In the genomic region with DNA sequence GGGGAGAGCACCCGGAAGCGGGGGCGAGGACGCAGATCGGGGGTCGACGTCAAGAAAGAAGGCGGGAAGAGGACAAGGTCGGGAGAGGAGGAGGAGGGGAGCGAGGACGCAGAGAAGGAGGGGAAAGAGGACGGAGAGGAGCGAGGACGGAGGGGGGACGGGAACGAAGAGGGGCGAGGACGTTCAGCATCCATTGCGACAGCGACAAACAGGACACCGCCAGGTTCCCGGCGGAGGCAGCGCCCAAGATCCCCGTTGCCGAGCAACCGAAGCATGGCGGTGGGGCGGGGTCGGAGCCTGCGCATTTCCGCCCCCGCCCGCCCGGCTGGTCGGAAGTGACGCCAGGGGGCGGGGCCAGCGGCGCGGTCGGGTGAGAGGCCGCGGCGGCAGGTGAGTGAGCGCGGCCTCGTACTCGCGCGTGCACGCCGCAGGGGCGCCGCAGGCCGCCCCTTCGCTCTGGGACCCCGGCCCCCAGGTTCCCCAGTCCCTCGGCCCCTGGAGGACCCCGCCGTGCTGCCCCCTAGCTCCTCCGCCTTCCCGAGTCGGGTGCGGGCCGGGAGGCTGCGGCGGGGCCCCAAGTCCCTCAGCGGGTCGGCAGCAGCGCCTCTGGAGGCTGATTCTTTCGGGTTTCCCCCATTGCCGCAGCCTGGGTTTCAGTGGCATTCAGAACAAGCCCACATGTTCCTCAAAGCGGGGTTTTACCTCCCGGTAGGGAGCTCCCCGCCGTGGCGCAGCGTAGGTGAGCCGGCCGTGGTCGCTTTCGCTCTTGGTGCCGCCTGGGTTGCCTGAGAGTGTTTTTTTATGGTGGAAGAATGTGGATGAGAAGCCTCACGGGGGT, we compare ENCODE assay signal across 1 cellular context.
TF ChIP-seq lines count a peak whose summit lies in the region.

A gene with protein sequence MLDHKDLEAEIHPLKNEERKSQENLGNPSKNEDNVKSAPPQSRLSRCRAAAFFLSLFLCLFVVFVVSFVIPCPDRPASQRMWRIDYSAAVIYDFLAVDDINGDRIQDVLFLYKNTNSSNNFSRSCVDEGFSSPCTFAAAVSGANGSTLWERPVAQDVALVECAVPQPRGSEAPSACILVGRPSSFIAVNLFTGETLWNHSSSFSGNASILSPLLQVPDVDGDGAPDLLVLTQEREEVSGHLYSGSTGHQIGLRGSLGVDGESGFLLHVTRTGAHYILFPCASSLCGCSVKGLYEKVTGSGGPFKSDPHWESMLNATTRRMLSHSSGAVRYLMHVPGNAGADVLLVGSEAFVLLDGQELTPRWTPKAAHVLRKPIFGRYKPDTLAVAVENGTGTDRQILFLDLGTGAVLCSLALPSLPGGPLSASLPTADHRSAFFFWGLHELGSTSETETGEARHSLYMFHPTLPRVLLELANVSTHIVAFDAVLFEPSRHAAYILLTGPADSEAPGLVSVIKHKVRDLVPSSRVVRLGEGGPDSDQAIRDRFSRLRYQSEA (plus strand): TSS at position 354 of the 838 bp plus-strand sequence. CDS start 19,593 bp downstream, outside the sequence.

TF ChIP-seq in K562, 482 proteins besides CTCF, POLR2A, EP300 and RAD21 (continued from another document and continues in another):
- TF ChIP-seq, protein P1, sequence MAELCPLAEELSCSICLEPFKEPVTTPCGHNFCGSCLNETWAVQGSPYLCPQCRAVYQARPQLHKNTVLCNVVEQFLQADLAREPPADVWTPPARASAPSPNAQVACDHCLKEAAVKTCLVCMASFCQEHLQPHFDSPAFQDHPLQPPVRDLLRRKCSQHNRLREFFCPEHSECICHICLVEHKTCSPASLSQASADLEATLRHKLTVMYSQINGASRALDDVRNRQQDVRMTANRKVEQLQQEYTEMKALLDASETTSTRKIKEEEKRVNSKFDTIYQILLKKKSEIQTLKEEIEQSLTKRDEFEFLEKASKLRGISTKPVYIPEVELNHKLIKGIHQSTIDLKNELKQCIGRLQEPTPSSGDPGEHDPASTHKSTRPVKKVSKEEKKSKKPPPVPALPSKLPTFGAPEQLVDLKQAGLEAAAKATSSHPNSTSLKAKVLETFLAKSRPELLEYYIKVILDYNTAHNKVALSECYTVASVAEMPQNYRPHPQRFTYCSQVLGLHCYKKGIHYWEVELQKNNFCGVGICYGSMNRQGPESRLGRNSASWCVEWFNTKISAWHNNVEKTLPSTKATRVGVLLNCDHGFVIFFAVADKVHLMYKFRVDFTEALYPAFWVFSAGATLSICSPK (IDR thresholded peaks at IDR 0.05; ENCODE audit: borderline replicate concordance) = no peak
- peak; percentile 93 for TF ChIP-seq EP400 (IDR thresholded peaks at IDR 0.05)
- TF ChIP-seq, protein P2, sequence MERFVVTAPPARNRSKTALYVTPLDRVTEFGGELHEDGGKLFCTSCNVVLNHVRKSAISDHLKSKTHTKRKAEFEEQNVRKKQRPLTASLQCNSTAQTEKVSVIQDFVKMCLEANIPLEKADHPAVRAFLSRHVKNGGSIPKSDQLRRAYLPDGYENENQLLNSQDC (CRISPR knock-in tag; IDR thresholded peaks at IDR 0.05) = no peak
- no peak for TF ChIP-seq ZNF696 (CRISPR knock-in tag; conservative IDR thresholded peaks at IDR 0.05)
- TF ChIP-seq TBL1XR1 (IDR thresholded peaks at IDR 0.05; ENCODE audit: low read length in 2 of 2) = no peak
- no peak for TF ChIP-seq MYNN (IDR thresholded peaks at IDR 0.05)
- no peak for TF ChIP-seq MYNN (CRISPR knock-in tag; IDR thresholded peaks at IDR 0.05)
- TF ChIP-seq, protein P3, sequence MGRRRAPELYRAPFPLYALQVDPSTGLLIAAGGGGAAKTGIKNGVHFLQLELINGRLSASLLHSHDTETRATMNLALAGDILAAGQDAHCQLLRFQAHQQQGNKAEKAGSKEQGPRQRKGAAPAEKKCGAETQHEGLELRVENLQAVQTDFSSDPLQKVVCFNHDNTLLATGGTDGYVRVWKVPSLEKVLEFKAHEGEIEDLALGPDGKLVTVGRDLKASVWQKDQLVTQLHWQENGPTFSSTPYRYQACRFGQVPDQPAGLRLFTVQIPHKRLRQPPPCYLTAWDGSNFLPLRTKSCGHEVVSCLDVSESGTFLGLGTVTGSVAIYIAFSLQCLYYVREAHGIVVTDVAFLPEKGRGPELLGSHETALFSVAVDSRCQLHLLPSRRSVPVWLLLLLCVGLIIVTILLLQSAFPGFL (CRISPR knock-in tag; IDR thresholded peaks at IDR 0.05) = no peak
- TF ChIP-seq, protein P4, sequence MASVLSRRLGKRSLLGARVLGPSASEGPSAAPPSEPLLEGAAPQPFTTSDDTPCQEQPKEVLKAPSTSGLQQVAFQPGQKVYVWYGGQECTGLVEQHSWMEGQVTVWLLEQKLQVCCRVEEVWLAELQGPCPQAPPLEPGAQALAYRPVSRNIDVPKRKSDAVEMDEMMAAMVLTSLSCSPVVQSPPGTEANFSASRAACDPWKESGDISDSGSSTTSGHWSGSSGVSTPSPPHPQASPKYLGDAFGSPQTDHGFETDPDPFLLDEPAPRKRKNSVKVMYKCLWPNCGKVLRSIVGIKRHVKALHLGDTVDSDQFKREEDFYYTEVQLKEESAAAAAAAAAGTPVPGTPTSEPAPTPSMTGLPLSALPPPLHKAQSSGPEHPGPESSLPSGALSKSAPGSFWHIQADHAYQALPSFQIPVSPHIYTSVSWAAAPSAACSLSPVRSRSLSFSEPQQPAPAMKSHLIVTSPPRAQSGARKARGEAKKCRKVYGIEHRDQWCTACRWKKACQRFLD (CRISPR knock-in tag; IDR thresholded peaks at IDR 0.05) = 0 out of 2 replicates have a peak, but pooled peaks have one; percentile 45
- no peak for TF ChIP-seq CBX2 (IDR thresholded peaks at IDR 0.05; ENCODE audit: insufficient read depth, low read length, poor library complexity, severe bottlenecking)
- no peak for TF ChIP-seq SP1 (CRISPR knock-in tag; IDR thresholded peaks at IDR 0.05)
- TF ChIP-seq, protein P5, sequence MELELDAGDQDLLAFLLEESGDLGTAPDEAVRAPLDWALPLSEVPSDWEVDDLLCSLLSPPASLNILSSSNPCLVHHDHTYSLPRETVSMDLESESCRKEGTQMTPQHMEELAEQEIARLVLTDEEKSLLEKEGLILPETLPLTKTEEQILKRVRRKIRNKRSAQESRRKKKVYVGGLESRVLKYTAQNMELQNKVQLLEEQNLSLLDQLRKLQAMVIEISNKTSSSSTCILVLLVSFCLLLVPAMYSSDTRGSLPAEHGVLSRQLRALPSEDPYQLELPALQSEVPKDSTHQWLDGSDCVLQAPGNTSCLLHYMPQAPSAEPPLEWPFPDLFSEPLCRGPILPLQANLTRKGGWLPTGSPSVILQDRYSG (tag; conservative IDR thresholded peaks at IDR 0.05; ENCODE audit: low read depth) = no peak
- TF ChIP-seq MCM3 (IDR thresholded peaks at IDR 0.05) = no peak
- peak; percentile 96 for TF ChIP-seq ZFX (CRISPR knock-in tag; IDR thresholded peaks at IDR 0.05)
- TF ChIP-seq CBX8 (IDR thresholded peaks at IDR 0.05; ENCODE audit: borderline replicate concordance, extremely low read depth, low read depth, low read length, poor library complexity, severe bottlenecking) = no peak
- no peak; the same call in 1 of the 2 replicates for TF ChIP-seq MBD2 (IDR thresholded peaks at IDR 0.05; ENCODE audit: borderline replicate concordance, low read depth)
- no peak for TF ChIP-seq DMBX1 (CRISPR knock-in tag; IDR thresholded peaks at IDR 0.05; ENCODE audit: borderline replicate concordance)
- 0 out of 2 replicates have a peak, but pooled peaks have one; percentile 19 for TF ChIP-seq ZNF143 (CRISPR knock-in tag; IDR thresholded peaks at IDR 0.05)
- TF ChIP-seq ETV1 (tag; conservative IDR thresholded peaks at IDR 0.05; ENCODE audit: low read depth) = peak; percentile 57
- peak; percentile 42; the same call in 1 of the 2 replicates for TF ChIP-seq TRIM28 (IDR thresholded peaks at IDR 0.05)
- TF ChIP-seq, protein P6, sequence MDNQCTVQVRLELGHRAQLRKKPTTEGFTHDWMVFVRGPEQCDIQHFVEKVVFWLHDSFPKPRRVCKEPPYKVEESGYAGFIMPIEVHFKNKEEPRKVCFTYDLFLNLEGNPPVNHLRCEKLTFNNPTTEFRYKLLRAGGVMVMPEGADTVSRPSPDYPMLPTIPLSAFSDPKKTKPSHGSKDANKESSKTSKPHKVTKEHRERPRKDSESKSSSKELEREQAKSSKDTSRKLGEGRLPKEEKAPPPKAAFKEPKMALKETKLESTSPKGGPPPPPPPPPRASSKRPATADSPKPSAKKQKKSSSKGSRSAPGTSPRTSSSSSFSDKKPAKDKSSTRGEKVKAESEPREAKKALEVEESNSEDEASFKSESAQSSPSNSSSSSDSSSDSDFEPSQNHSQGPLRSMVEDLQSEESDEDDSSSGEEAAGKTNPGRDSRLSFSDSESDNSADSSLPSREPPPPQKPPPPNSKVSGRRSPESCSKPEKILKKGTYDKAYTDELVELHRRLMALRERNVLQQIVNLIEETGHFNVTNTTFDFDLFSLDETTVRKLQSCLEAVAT (IDR thresholded peaks at IDR 0.05) = peak; percentile 52 to 64
- TF ChIP-seq, protein P7, sequence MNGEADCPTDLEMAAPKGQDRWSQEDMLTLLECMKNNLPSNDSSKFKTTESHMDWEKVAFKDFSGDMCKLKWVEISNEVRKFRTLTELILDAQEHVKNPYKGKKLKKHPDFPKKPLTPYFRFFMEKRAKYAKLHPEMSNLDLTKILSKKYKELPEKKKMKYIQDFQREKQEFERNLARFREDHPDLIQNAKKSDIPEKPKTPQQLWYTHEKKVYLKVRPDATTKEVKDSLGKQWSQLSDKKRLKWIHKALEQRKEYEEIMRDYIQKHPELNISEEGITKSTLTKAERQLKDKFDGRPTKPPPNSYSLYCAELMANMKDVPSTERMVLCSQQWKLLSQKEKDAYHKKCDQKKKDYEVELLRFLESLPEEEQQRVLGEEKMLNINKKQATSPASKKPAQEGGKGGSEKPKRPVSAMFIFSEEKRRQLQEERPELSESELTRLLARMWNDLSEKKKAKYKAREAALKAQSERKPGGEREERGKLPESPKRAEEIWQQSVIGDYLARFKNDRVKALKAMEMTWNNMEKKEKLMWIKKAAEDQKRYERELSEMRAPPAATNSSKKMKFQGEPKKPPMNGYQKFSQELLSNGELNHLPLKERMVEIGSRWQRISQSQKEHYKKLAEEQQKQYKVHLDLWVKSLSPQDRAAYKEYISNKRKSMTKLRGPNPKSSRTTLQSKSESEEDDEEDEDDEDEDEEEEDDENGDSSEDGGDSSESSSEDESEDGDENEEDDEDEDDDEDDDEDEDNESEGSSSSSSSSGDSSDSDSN (IDR thresholded peaks at IDR 0.05; ENCODE audit: borderline replicate concordance in 1 of 2, low read depth in 2 of 2, low read length in 2 of 2) = peak; percentile 45 to 76; a peak in 1 of 4 replicates
- TF ChIP-seq IFI16 (CRISPR knock-in tag; IDR thresholded peaks at IDR 0.05) = no peak
- no peak for TF ChIP-seq LCOR (CRISPR knock-in tag; IDR thresholded peaks at IDR 0.05)
- peak; percentile 77 for TF ChIP-seq TARDBP (IDR thresholded peaks at IDR 0.05)
- TF ChIP-seq ZNF184 (CRISPR knock-in tag; IDR thresholded peaks at IDR 0.05) = no peak
- TF ChIP-seq, protein P8, sequence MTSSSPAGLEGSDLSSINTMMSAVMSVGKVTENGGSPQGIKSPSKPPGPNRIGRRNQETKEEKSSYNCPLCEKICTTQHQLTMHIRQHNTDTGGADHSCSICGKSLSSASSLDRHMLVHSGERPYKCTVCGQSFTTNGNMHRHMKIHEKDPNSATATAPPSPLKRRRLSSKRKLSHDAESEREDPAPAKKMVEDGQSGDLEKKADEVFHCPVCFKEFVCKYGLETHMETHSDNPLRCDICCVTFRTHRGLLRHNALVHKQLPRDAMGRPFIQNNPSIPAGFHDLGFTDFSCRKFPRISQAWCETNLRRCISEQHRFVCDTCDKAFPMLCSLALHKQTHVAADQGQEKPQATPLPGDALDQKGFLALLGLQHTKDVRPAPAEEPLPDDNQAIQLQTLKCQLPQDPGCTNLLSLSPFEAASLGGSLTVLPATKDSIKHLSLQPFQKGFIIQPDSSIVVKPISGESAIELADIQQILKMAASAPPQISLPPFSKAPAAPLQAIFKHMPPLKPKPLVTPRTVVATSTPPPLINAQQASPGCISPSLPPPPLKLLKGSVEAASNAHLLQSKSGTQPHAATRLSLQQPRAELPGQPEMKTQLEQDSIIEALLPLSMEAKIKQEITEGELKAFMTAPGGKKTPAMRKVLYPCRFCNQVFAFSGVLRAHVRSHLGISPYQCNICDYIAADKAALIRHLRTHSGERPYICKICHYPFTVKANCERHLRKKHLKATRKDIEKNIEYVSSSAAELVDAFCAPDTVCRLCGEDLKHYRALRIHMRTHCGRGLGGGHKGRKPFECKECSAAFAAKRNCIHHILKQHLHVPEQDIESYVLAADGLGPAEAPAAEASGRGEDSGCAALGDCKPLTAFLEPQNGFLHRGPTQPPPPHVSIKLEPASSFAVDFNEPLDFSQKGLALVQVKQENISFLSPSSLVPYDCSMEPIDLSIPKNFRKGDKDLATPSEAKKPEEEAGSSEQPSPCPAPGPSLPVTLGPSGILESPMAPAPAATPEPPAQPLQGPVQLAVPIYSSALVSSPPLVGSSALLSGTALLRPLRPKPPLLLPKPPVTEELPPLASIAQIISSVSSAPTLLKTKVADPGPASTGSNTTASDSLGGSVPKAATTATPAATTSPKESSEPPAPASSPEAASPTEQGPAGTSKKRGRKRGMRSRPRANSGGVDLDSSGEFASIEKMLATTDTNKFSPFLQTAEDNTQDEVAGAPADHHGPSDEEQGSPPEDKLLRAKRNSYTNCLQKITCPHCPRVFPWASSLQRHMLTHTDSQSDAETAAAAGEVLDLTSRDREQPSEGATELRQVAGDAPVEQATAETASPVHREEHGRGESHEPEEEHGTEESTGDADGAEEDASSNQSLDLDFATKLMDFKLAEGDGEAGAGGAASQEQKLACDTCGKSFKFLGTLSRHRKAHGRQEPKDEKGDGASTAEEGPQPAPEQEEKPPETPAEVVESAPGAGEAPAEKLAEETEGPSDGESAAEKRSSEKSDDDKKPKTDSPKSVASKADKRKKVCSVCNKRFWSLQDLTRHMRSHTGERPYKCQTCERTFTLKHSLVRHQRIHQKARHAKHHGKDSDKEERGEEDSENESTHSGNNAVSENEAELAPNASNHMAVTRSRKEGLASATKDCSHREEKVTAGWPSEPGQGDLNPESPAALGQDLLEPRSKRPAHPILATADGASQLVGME (CRISPR knock-in tag; IDR thresholded peaks at IDR 0.05) = no peak
- no peak for TF ChIP-seq WHSC1 (IDR thresholded peaks at IDR 0.05; ENCODE audit: low read length)
- TF ChIP-seq ZNF134 (CRISPR knock-in tag; conservative IDR thresholded peaks at IDR 0.05) = no peak
- no peak for TF ChIP-seq RBM39 (optimal IDR thresholded peaks at IDR 0.05; ENCODE audit: low read depth, low read length)
- TF ChIP-seq KAT7 (CRISPR knock-in tag; IDR thresholded peaks at IDR 0.05; ENCODE audit: borderline replicate concordance) = no peak
- TF ChIP-seq, protein P9, sequence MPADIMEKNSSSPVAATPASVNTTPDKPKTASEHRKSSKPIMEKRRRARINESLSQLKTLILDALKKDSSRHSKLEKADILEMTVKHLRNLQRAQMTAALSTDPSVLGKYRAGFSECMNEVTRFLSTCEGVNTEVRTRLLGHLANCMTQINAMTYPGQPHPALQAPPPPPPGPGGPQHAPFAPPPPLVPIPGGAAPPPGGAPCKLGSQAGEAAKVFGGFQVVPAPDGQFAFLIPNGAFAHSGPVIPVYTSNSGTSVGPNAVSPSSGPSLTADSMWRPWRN (IDR thresholded peaks at IDR 0.05; ENCODE audit: low read depth) = no peak
- peak; percentile 56 for TF ChIP-seq RBBP5 (IDR thresholded peaks at IDR 0.05; ENCODE audit: borderline replicate concordance, insufficient read depth, low read length, poor library complexity, severe bottlenecking)
- TF ChIP-seq SRSF1 (IDR thresholded peaks at IDR 0.05; ENCODE audit: low read depth, low read length) = no peak
- no peak for TF ChIP-seq ZNF311 (CRISPR knock-in tag; IDR thresholded peaks at IDR 0.05)
- no peak for TF ChIP-seq SNIP1 (IDR thresholded peaks at IDR 0.05; ENCODE audit: low read depth)
